In genomic region chr5:31381299-31381698, GRCh38 we compare ENCODE assay signal across 20 cellular contexts.
"Had no signal": no experiment of that assay in that cellular context is flagged by ENCODE, and none has a peak within 500 bp of the region (broad histone marks: within the 10 kb centered on the region; RNA-seq: fewer than 3 reads in every experiment).

No MANE protein-coding gene starts in this region.

- H3K4me3 ChIP-seq: dorsolateral prefrontal cortex, hepatocyte, lung, smooth muscle cell, suprapubic skin, thyroid gland had no signal

- H3K9me3 Mint-ChIP-seq: natural killer cell treated with Interleukin-12 subunit alpha and Interleukin-12 subunit beta and Interleukin-15 and Interleukin-18, amount 100 ng/mL, for 72 hours; type B pancreatic cell had no signal

- H3K4me1 ChIP-seq: suprapubic skin, thyroid gland had no signal

- H3K9me3 ChIP-seq: suprapubic skin, thyroid gland had no signal

- H3K27me3 ChIP-seq: hepatocyte, suprapubic skin, thyroid gland had no signal

- H2AFZ ChIP-seq: hepatocyte had no signal

- H3K4me3 Mint-ChIP-seq: natural killer cell treated with Interleukin-12 subunit alpha and Interleukin-12 subunit beta and Interleukin-15 and Interleukin-18, amount 100 ng/mL, for 72 hours; type B pancreatic cell had no signal

- H3K27ac Mint-ChIP-seq: natural killer cell treated with Interleukin-12 subunit alpha and Interleukin-12 subunit beta and Interleukin-15 and Interleukin-18, amount 100 ng/mL, for 72 hours; type B pancreatic cell had no signal

- H3K36me3 ChIP-seq: suprapubic skin, thyroid gland had no signal

- H3K36me3 Mint-ChIP-seq: natural killer cell treated with Interleukin-12 subunit alpha and Interleukin-12 subunit beta and Interleukin-15 and Interleukin-18, amount 100 ng/mL, for 72 hours; type B pancreatic cell had no signal

- H3K27ac ChIP-seq: dorsolateral prefrontal cortex, hepatocyte, suprapubic skin, thyroid gland had no signal

- DNase-seq: cortex of kidney; dorsolateral prefrontal cortex; effector CD8-positive, alpha-beta T cell; foreskin melanocyte; head of caudate nucleus; left colon; left ventricle myocardium superior; mesenchymal stem cell; midbrain; posterior cingulate gyrus; right cardiac atrium; stimulated activated CD4-positive, alpha-beta T cell treated with anti-CD3 and anti-CD28 coated beads, Interleukin-2, amount 100 ng/mL, for 48 hours; stimulated activated naive CD4-positive, alpha-beta T cell treated with Interleukin-2 at 50 U/mL for 16 hours; thyroid gland had no signal

- ATAC-seq: left colon; left ventricle myocardium superior; natural killer cell treated with Interleukin-12 subunit alpha and Interleukin-12 subunit beta and Interleukin-15 and Interleukin-18, amount 100 ng/mL, for 72 hours; right cardiac atrium had no signal

- H3K4me2 ChIP-seq: hepatocyte had no signal

- H3K79me2 ChIP-seq: hepatocyte had no signal
